Comparison of ENCODE assay signal across 18 cellular contexts in the genomic region with DNA sequence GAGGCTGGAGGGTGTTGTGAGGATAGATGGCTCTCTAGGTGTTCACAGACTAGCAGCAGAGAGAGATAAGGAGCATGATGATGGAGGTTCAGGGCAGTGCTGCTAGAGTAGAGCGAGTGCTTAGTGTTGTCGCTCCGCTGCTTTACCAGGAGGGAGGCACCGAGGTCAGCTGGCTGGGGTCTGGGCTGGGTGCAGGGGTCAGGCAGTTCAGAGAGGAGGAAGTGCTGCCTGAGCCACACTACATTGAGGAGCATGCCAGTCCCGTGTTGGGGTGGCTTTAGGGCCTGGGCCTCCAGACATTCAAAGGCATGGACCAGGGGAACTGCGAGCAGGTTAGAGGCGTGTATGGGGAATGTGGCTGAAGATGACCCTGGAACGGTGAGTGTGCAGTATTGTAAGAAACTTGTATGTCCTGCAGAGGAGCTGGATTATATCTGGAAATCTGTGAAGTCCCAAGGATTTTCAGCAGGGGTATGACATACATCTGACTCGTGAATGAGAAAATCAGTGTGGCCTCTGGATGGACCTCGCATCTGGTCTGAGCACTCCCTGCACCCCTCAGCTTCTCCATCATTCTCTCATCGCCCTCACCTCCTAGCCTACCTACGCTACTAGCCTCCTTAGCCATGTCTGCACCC.
DNase-seq lines count a peak whose midpoint lies in the region; ATAC-seq and TF ChIP-seq lines count a peak whose summit lies in the region.
"Had no signal": no experiment of that assay in that cellular context is flagged by ENCODE, and none has a peak within 500 bp of the region (broad histone marks: within the 10 kb centered on the region; RNA-seq: fewer than 3 reads in every experiment).

No MANE protein-coding gene starts in this region.

- peak overlapping the region; percentile 27 to 53 for H3K27ac Mint-ChIP-seq in natural killer cell
- H3K27ac Mint-ChIP-seq: dendritic cell treated with granulocyte-macrophage colony-stimulating factor and Interleukin-4, amounts not matched to agents 40 ng/mL and 50 ng/mL, for 4 days had no signal

- no peaks in the 10 kb centered on the region for H3K9me3 ChIP-seq in uterus
- H3K9me3 ChIP-seq: right lobe of liver, thoracic aorta had no signal

- no peak for TF ChIP-seq CTCF in coronary artery (IDR thresholded peaks at IDR 0.05)
- no peak for TF ChIP-seq CTCF in natural killer cell (IDR thresholded peaks at IDR 0.05)
- TF ChIP-seq CTCF in uterus (IDR thresholded peaks at IDR 0.05): no peak

- H3K9me3 Mint-ChIP-seq in natural killer cell: no peaks in the 10 kb centered on the region
- H3K9me3 Mint-ChIP-seq: dendritic cell treated with granulocyte-macrophage colony-stimulating factor and Interleukin-4, amounts not matched to agents 40 ng/mL and 50 ng/mL, for 4 days; naive B cell had no signal

- no peak for TF ChIP-seq POLR2A in uterus (IDR thresholded peaks at IDR 0.05)

- H3K4me3 ChIP-seq in coronary artery (peak overlapping the region; percentile 19), uterus (no peak overlapping the region)
- H3K4me3 ChIP-seq: right lobe of liver, thoracic aorta had no signal

- H3K27ac ChIP-seq in coronary artery (peak overlapping the region in 1 of 2 donors; percentile 55), uterus (peak overlapping the region; percentile 66 to 69)

- DNase-seq in Right ventricle myocardium inferior (ENCODE audit: missing footprints) (no peak), left ventricle myocardium superior (no peak), coronary artery (ENCODE audit: low spot score) (no peak), natural killer cell (no peak), uterus (no peak), D341Med (ENCODE audit: low spot score) (no peak), head of caudate nucleus (no peak)
- DNase-seq: ACHN; activated naive CD4-positive, alpha-beta T cell treated with anti-CD3 and anti-CD28 coated beads, Interleukin-2, amount 50 U/mL, for 16 hours; COR-L47; H7; kidney glomerular epithelial cell; naive B cell; NCI-H2029 had no signal

- peaks cover 27 to 30% of the 10 kb centered on the region in 2 donors for H3K4me1 Mint-ChIP-seq in natural killer cell

- no peaks in the 10 kb centered on the region for H3K27me3 ChIP-seq in uterus
- H3K27me3 ChIP-seq: right lobe of liver had no signal

- H3K27me3 Mint-ChIP-seq in natural killer cell (ENCODE audit: low read depth in 2 of 2): no peaks in the 10 kb centered on the region
- H3K27me3 Mint-ChIP-seq: dendritic cell treated with granulocyte-macrophage colony-stimulating factor and Interleukin-4, amounts not matched to agents 40 ng/mL and 50 ng/mL, for 4 days; naive B cell had no signal

- no peak overlapping the region for H3K4me3 Mint-ChIP-seq in natural killer cell
- H3K4me3 Mint-ChIP-seq: dendritic cell treated with granulocyte-macrophage colony-stimulating factor and Interleukin-4, amounts not matched to agents 40 ng/mL and 50 ng/mL, for 4 days; naive B cell had no signal

- H3K36me3 Mint-ChIP-seq in natural killer cell: peaks cover 25% of the 10 kb centered on the region

- H3K4me1 ChIP-seq in uterus: no peaks in the 10 kb centered on the region

- intact Hi-C loops in Right ventricle myocardium inferior (cut with DNase I): no loop called here
- intact Hi-C loops in left ventricle myocardium superior (cut with micrococcal nuclease): loop anchor here (10.0 kb wide), 1 partner anchor 61 kb away; no protein-coding TSS in a partner anchor
- intact Hi-C loops in natural killer cell (cut with micrococcal nuclease): no loop called here
- intact Hi-C loops in uterus (cut with DNase I; ENCODE audit: low total_unique reads): no loop called here
- intact Hi-C loops in head of caudate nucleus (cut with DNase I): loop anchor here (10.0 kb wide), 1 partner anchor 61 kb away; no protein-coding TSS in a partner anchor

- ATAC-seq in Right ventricle myocardium inferior (peak; percentile 7), left ventricle myocardium superior (no peak), natural killer cell (no peak), HG03439 (IDR thresholded peaks at IDR 0.05; ENCODE audit: unreplicated experiment) (no peak)

- H3K36me3 ChIP-seq in uterus: no peaks in the 10 kb centered on the region

Comparison
In these comparisons a context has a peak if more than half of its experiments do, and no peak if none do; other contexts are left out.
1. intact Hi-C loops: an anchor here in left ventricle myocardium superior (10.0 kb wide) and head of caudate nucleus (10.0 kb wide); none called in Right ventricle myocardium inferior, natural killer cell and uterus.